ENCODE assay signal across 9 cellular contexts in genomic region chr20:50746138-50746940, GRCh38. TPM values are rescaled to one million over a fixed set of nuclear protein-coding genes. Genes with fewer than 3 reads are reported as not detected.
DNase-seq lines count a peak whose midpoint lies in the region; ATAC-seq and TF ChIP-seq lines count a peak whose summit lies in the region.
"Had no signal": no experiment of that assay in that cellular context is flagged by ENCODE, and none has a peak within 500 bp of the region (broad histone marks: within the 10 kb centered on the region; RNA-seq: fewer than 3 reads in every experiment).

No MANE protein-coding gene starts in this region.

- intact Hi-C loops in Caco-2 (cut with micrococcal nuclease; ENCODE audit: unreplicated experiment) (no loop called here), breast epithelium (cut with DNase I; ENCODE audit: low total_unique reads) (no loop called here), lower leg skin (cut with DNase I; ENCODE audit: low total_unique reads) (no loop called here)

- H3K27ac ChIP-seq in KMS-11: no peak overlapping the region
- peak overlapping the region; percentile 70 to 86 for H3K27ac ChIP-seq in breast epithelium

- DNase-seq in Caco-2 (peak in 1 of 2 experiments; percentile 67), breast epithelium (ENCODE audit: low spot score in 2 of 2) (peak in 1 of 2 donors; percentile 17), osteocyte (ENCODE audit: extremely low spot score, unreplicated experiment) (peak; percentile 13), lower leg skin (ENCODE audit: low spot score in 2 of 2) (no peak)

- H3K27me3 Mint-ChIP-seq in Caco-2 (ENCODE audit: insufficient read depth, unreplicated experiment) (no peaks in the 10 kb centered on the region), osteocyte (ENCODE audit: unreplicated experiment) (no peaks in the 10 kb centered on the region)

- H3K27me3 ChIP-seq in Caco-2 (replicated peaks; ENCODE audit: control insufficient read depth, insufficient read depth, low read length) (no peaks in the 10 kb centered on the region), KMS-11 (ENCODE audit: insufficient read depth, low read depth) (no peaks in the 10 kb centered on the region), breast epithelium (no peaks in the 10 kb centered on the region)

- H3K9me3 ChIP-seq in Caco-2 (no peaks in the 10 kb centered on the region), breast epithelium (no peaks in the 10 kb centered on the region)

- no peak overlapping the region for H2AFZ ChIP-seq in KMS-11 (ENCODE audit: low read depth)

- no peaks in the 10 kb centered on the region for H4K20me1 ChIP-seq in KMS-11 (ENCODE audit: insufficient read depth)

- BruUV-seq in Caco-2 (replicated peaks; lab: Mats Ljungman, UMichigan): no TSS peak

- peaks cover 85% of the 10 kb centered on the region for H3K4me1 ChIP-seq in Caco-2
- peaks cover 16% of the 10 kb centered on the region for H3K4me1 ChIP-seq in KMS-11 (ENCODE audit: low read depth, poor library complexity, severe bottlenecking)
- H3K4me1 ChIP-seq in breast epithelium: peaks cover 0 to 11% of the 10 kb centered on the region in 2 donors

- CTCF ChIA-PET in Caco-2 (lab: Charles Lee): interaction anchor here (0.6 to 4.5 kb wide), 15 partner anchors 13 to 602 kb away, joined by 3 to 88 read pairs (median 9); no protein-coding TSS in a partner anchor

- H3K4me1 Mint-ChIP-seq in Caco-2 (ENCODE audit: low read depth, unreplicated experiment): peaks cover 67% of the 10 kb centered on the region
- peaks cover 35% of the 10 kb centered on the region for H3K4me1 Mint-ChIP-seq in osteocyte (ENCODE audit: unreplicated experiment)

- H3K36me3 ChIP-seq in Caco-2 (ENCODE audit: control insufficient read depth, insufficient read depth, low read length): peaks cover 7% of the 10 kb centered on the region; the same call in 1 of the 2 replicates
- H3K36me3 ChIP-seq in KMS-11 (ENCODE audit: insufficient read depth): no peaks in the 10 kb centered on the region; the same call in 1 of the 2 replicates
- no peaks in the 10 kb centered on the region for H3K36me3 ChIP-seq in breast epithelium

- H3K4me3 Mint-ChIP-seq in Caco-2 (ENCODE audit: unreplicated experiment): peak overlapping the region; percentile 38
- H3K4me3 Mint-ChIP-seq in osteocyte (ENCODE audit: unreplicated experiment): no peak overlapping the region

- H3K9ac ChIP-seq in KMS-11: no peak overlapping the region

- POLR2A ChIA-PET in Caco-2 (lab: Charles Lee): interaction anchor here (0.6 to 1.4 kb wide), 6 partner anchors 14 to 185 kb away, joined by 4 to 11 read pairs (median 5); partner anchors contain the start of gene ADNP

- TF ChIP-seq POLR2A in breast epithelium (IDR thresholded peaks at IDR 0.05) (no peak), lower leg skin (IDR thresholded peaks at IDR 0.05) (no peak)

- 76 to 88% methylated on average over 3 of the region's 3 CpGs for WGBS in lower leg skin, 2 donors

- H3K4me3 ChIP-seq in Caco-2 (ENCODE audit: low read depth, low read length): no peak overlapping the region
- H3K4me3 ChIP-seq in KMS-11 (IDR thresholded peaks at IDR 0.05; ENCODE audit: insufficient read depth, low read depth, low read length): no peak overlapping the region
- H3K4me3 ChIP-seq in breast epithelium: no peak overlapping the region
- no peak overlapping the region for H3K4me3 ChIP-seq in lower leg skin (ENCODE audit: low read depth, poor library complexity, severe bottlenecking)

- H3K36me3 Mint-ChIP-seq in Caco-2 (ENCODE audit: insufficient read depth, unreplicated experiment) (peaks cover 99% of the 10 kb centered on the region), osteocyte (ENCODE audit: unreplicated experiment) (no peaks in the 10 kb centered on the region)

- no peak for ATAC-seq in GM19351 (IDR thresholded peaks at IDR 0.05; ENCODE audit: unreplicated experiment)
- ATAC-seq in HG03280 (IDR thresholded peaks at IDR 0.05; ENCODE audit: unreplicated experiment): no peak
- no peak for ATAC-seq in GM19324 (IDR thresholded peaks at IDR 0.05; ENCODE audit: low FRiP score, unreplicated experiment)

- H3K27ac Mint-ChIP-seq in Caco-2 (ENCODE audit: unreplicated experiment) (peak overlapping the region; percentile 76), osteocyte (ENCODE audit: unreplicated experiment) (no peak overlapping the region)

- TF ChIP-seq CTCF in Caco-2 (IDR thresholded peaks at IDR 0.05; ENCODE audit: insufficient read depth in 1 of 2, low read depth in 1 of 2, low read length in 1 of 2, severe bottlenecking in 1 of 2, unreplicated experiment in 1 of 2) (no peak), KMS-11 (conservative IDR thresholded peaks at IDR 0.05; ENCODE audit: low read depth, low read length) (no peak), breast epithelium (IDR thresholded peaks at IDR 0.05) (peak in 1 of 3 donors; percentile 4), osteocyte (IDR thresholded peaks at IDR 0.05) (no peak), lower leg skin (IDR thresholded peaks at IDR 0.05) (no peak)

- H3K9me3 Mint-ChIP-seq in Caco-2 (ENCODE audit: unreplicated experiment) (no peaks in the 10 kb centered on the region), osteocyte (ENCODE audit: unreplicated experiment) (no peaks in the 10 kb centered on the region)

- no peaks in the 10 kb centered on the region for H3K79me2 ChIP-seq in KMS-11 (ENCODE audit: insufficient read depth, low read depth)

- H3K4me2 ChIP-seq in KMS-11: 0 out of 2 replicates have a peak overlapping the region, but pooled peaks have one; percentile 55

RNA-seq across cellular contexts. Expression of gene PARD6B, which starts 15.0 kb away (rescaled TPM):
- 153 and 156 TPM in 2 replicates for total RNA-seq in Caco-2 (2022)
- 10 to 100 TPM in 2 of 3 donors, 1 to 10 TPM in 1; 1.4 to 30.6 (median 13.4) TPM for total RNA-seq in breast epithelium
- 0.97 and 1.1 TPM in 2 replicates for total RNA-seq in osteocyte
- 10 to 100 TPM; 10.5 to 11.8 (median 10.9) TPM for total RNA-seq in lower leg skin

RNA-seq across cellular contexts. Expression of gene BCAS4, which starts 48.5 kb away (rescaled TPM):
- total RNA-seq in Caco-2 (2022) (23.1 and 29.9 TPM in 2 replicates), breast epithelium (10 to 100 TPM in 2 of 3 donors, 1 to 10 TPM in 1; 6.6 to 22.2 (median 10.5) TPM), osteocyte (3.5 and 4.2 TPM in 2 replicates), lower leg skin (1 to 10 TPM; 1.3 to 7.7 (median 3.5) TPM)

RNA-seq across cellular contexts. Expression of gene RIPOR3, which starts 55.0 kb away (rescaled TPM):
- 0.18 and 0.67 TPM in 2 replicates for total RNA-seq in Caco-2 (2022)
- total RNA-seq in breast epithelium: 10 to 100 TPM in 2 of 3 donors, 1 to 10 TPM in 1; 4.5 to 35.5 (median 26.9) TPM
- 0.11 and 0.37 TPM in 2 replicates for total RNA-seq in osteocyte
- 10 to 100 TPM in 1 of 4 donors, 1 to 10 TPM in 3; 1.8 to 12.7 (median 4.9) TPM for total RNA-seq in lower leg skin
- total RNA-seq: activated CD8-positive, alpha-beta memory T cell treated with anti-CD3 and anti-CD28 coated beads for 36 hours had no signal
